Comparison of ENCODE assay signal across 9 cellular contexts in the genomic region with DNA sequence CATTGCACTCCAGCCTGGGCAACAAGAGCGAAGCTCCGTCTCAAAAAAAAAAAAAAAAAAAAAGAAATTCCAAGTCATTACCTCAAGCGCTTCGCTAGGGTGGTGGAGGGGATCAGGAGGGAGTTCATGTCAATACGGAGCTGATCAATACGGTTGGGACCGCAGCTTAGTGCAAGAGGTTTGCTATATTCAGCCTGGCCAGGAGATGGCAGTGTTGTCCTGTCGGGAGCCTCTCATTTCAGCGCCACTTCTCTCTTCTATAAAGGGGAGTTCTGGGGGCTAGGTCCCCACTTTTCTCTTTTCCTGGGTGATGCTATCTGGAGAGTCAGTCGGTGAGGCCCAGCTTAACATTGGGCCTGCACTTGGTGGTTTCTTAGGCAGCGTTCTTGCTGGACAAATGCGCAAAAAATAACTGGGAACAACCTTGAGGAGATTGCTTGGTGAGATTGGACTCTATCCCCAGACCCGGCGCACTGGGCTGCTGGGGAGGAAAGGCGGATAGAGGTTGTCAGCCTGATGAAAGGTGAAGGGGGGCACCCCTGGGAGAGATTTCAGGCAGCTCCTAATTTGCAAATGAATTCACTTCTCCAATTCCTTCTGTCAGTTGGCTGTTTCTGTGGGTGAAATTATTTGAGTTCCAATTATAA. TPM values are rescaled to one million over a fixed set of nuclear protein-coding genes. Genes with fewer than 3 reads are reported as not detected.
A peak's percentile ranks its signal among the peaks of the same experiment; 100 is the strongest.
DNase-seq lines count a peak whose midpoint lies in the region; ATAC-seq, FAIRE-seq and TF ChIP-seq lines count a peak whose summit lies in the region.
"Had no signal": no experiment of that assay in that cellular context is flagged by ENCODE, and none has a peak within 500 bp of the region (broad histone marks: within the 10 kb centered on the region; RNA-seq: fewer than 3 reads in every experiment).

No MANE protein-coding gene starts in this region.

- ATAC-seq in Right ventricle myocardium superior (ENCODE audit: poor library complexity) (peak; percentile 58), psoas muscle (peak; percentile 62 to 78 (median 71)), GM21515 (IDR thresholded peaks at IDR 0.05; ENCODE audit: unreplicated experiment) (no peak)

- no peak overlapping the region for H3K4me3 ChIP-seq in psoas muscle

- TF ChIP-seq POLR2A in GM12891 (IDR thresholded peaks at IDR 0.05; ENCODE audit: low read depth, low read length), result no peak

- H3K9me3 ChIP-seq in psoas muscle, result no peaks in the 10 kb centered on the region

- intact Hi-C loops in Right ventricle myocardium superior (cut with DNase I) (loop anchor here (2.0 to 5.0 kb wide), 2 partner anchors 70 to 169 kb away; no protein-coding TSS in a partner anchor), psoas muscle (cut with DNase I) (loop anchor here (5.0 to 10.0 kb wide), 3 partner anchors 73 to 920 kb away; no protein-coding TSS in a partner anchor)

- H3K27me3 ChIP-seq in psoas muscle (ENCODE audit: insufficient read depth in 3 of 3, low read length in 2 of 3), result peaks cover 0 to 4% (median 0%) of the 10 kb centered on the region in 3 donors

- H3K36me3 ChIP-seq in psoas muscle (ENCODE audit: insufficient read depth in 1 of 2, low read depth in 1 of 2), result no peaks in the 10 kb centered on the region

- no peak overlapping the region for H3K27ac ChIP-seq in psoas muscle
- H3K27ac ChIP-seq: epithelial cell of prostate had no signal

- H3K4me1 ChIP-seq in psoas muscle, result peaks cover 4% of the 10 kb centered on the region

- peak; percentile 90 for TF ChIP-seq RAD21 in Ishikawa (IDR thresholded peaks at IDR 0.05; ENCODE audit: low read depth)

- peak; percentile 79 for FAIRE-seq in GM12891 (lab: Jason Lieb, UNC)
- FAIRE-seq in RCC 7860 (lab: Jason Lieb, UNC), result no peak

- peak; percentile 43 for DNase-seq in GM12891 (ENCODE audit: insufficient read length, low spot score)
- peak; percentile 55 for DNase-seq in SK-MEL-5 (ENCODE audit: low read depth, low spot score)
- DNase-seq in activated naive CD4-positive, alpha-beta T cell (lab: John Stamatoyannopoulos, UW), result peak; percentile 19 to 58 (median 56)
- peak; percentile 52 for DNase-seq in Right ventricle myocardium superior
- peak; percentile 37 to 67 for DNase-seq in psoas muscle
- DNase-seq in RCC 7860 (ENCODE audit: low spot score), result no peak

- peak; percentile 90 for TF ChIP-seq CTCF in psoas muscle (IDR thresholded peaks at IDR 0.05)

- TF ChIP-seq EP300 in Ishikawa (IDR thresholded peaks at IDR 0.05; ENCODE audit: borderline replicate concordance), result no peak

- in situ Hi-C loops in SK-MEL-5 (cut with HindIII; ENCODE audit: low pct_unique_long_range_greater_than_20kb, low sequenced_read_pairs), result no loop called here

- 5 to 7% (median 7%) methylated on average over 13 to 15 of the region's 15 CpGs for WGBS in psoas muscle, 3 donors

TF ChIP-seq in GM12891, 5 proteins besides CTCF, POLR2A, EP300 and RAD21:
- TF ChIP-seq TAF1 (IDR thresholded peaks at IDR 0.05; ENCODE audit: low read depth, low read length) (no peak), POLR2AphosphoS5 (IDR thresholded peaks at IDR 0.05; ENCODE audit: low read depth, low read length) (no peak), POU2F2 (IDR thresholded peaks at IDR 0.05; ENCODE audit: low read depth, low read length) (no peak)

TF ChIP-seq in Ishikawa, 13 proteins besides CTCF, POLR2A, EP300 and RAD21:
- TF ChIP-seq ZBTB7A (IDR thresholded peaks at IDR 0.05; ENCODE audit: low read depth), result no peak
- no peak for TF ChIP-seq FOXM1 (IDR thresholded peaks at IDR 0.05; ENCODE audit: borderline replicate concordance, low read depth)
- TF ChIP-seq, protein P1, sequence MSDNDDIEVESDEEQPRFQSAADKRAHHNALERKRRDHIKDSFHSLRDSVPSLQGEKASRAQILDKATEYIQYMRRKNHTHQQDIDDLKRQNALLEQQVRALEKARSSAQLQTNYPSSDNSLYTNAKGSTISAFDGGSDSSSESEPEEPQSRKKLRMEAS (IDR thresholded peaks at IDR 0.05), result no peak
- TF ChIP-seq TEAD4 (IDR thresholded peaks at IDR 0.05), result no peak
- TF ChIP-seq NFIC (IDR thresholded peaks at IDR 0.05), result no peak
- no peak for TF ChIP-seq TAF1 (IDR thresholded peaks at IDR 0.05; ENCODE audit: low read depth)
- TF ChIP-seq, protein P2, sequence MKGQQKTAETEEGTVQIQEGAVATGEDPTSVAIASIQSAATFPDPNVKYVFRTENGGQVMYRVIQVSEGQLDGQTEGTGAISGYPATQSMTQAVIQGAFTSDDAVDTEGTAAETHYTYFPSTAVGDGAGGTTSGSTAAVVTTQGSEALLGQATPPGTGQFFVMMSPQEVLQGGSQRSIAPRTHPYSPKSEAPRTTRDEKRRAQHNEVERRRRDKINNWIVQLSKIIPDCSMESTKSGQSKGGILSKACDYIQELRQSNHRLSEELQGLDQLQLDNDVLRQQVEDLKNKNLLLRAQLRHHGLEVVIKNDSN (IDR thresholded peaks at IDR 0.05), result no peak
- TF ChIP-seq CEBPB (IDR thresholded peaks at IDR 0.05), result no peak
- TF ChIP-seq YY1 (IDR thresholded peaks at IDR 0.05; ENCODE audit: low read depth), result no peak
- TF ChIP-seq CREB1 (IDR thresholded peaks at IDR 0.05; ENCODE audit: low read depth), result no peak
- TF ChIP-seq, protein P3, sequence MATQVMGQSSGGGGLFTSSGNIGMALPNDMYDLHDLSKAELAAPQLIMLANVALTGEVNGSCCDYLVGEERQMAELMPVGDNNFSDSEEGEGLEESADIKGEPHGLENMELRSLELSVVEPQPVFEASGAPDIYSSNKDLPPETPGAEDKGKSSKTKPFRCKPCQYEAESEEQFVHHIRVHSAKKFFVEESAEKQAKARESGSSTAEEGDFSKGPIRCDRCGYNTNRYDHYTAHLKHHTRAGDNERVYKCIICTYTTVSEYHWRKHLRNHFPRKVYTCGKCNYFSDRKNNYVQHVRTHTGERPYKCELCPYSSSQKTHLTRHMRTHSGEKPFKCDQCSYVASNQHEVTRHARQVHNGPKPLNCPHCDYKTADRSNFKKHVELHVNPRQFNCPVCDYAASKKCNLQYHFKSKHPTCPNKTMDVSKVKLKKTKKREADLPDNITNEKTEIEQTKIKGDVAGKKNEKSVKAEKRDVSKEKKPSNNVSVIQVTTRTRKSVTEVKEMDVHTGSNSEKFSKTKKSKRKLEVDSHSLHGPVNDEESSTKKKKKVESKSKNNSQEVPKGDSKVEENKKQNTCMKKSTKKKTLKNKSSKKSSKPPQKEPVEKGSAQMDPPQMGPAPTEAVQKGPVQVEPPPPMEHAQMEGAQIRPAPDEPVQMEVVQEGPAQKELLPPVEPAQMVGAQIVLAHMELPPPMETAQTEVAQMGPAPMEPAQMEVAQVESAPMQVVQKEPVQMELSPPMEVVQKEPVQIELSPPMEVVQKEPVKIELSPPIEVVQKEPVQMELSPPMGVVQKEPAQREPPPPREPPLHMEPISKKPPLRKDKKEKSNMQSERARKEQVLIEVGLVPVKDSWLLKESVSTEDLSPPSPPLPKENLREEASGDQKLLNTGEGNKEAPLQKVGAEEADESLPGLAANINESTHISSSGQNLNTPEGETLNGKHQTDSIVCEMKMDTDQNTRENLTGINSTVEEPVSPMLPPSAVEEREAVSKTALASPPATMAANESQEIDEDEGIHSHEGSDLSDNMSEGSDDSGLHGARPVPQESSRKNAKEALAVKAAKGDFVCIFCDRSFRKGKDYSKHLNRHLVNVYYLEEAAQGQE (IDR thresholded peaks at IDR 0.05; ENCODE audit: low read depth), result no peak
- TF ChIP-seq EGR1 (IDR thresholded peaks at IDR 0.05), result no peak
- TF ChIP-seq TCF12 (IDR thresholded peaks at IDR 0.05; ENCODE audit: low read depth), result no peak

RNA-seq across cellular contexts. Expression of a gene that starts 40.4 kb away (rescaled TPM):
- polyA plus RNA-seq in GM12891 (2012; ENCODE audit: low read depth, missing spikeins), result 3.9 TPM
- 1.1 and 1.5 TPM in 2 replicates for total RNA-seq in SK-MEL-5 (2014; rRNA removed; shearing (Covaris generic))
- 2.2 and 2.3 TPM in 2 replicates for polyA plus RNA-seq in SK-MEL-5 (2015; cell fraction: cytosol; rRNA removed)
- 0.70 and 2.4 TPM in 2 replicates for polyA plus RNA-seq in SK-MEL-5 (2015; cell fraction: nucleus; rRNA removed)
- total RNA-seq in Right ventricle myocardium superior, result 15.4 TPM
- 10 to 100 TPM in 3 of 4 donors, 1 to 10 TPM in 1; 6.2 to 18.4 (median 14.6) TPM for total RNA-seq in psoas muscle
- 10 to 100 TPM in 1 of 3 donors, 1 to 10 TPM in 2; 5.7 to 48.0 (median 7.7) TPM for polyA plus RNA-seq in psoas muscle
